8 cellular contexts compared by ENCODE assay signal in the genomic region with DNA sequence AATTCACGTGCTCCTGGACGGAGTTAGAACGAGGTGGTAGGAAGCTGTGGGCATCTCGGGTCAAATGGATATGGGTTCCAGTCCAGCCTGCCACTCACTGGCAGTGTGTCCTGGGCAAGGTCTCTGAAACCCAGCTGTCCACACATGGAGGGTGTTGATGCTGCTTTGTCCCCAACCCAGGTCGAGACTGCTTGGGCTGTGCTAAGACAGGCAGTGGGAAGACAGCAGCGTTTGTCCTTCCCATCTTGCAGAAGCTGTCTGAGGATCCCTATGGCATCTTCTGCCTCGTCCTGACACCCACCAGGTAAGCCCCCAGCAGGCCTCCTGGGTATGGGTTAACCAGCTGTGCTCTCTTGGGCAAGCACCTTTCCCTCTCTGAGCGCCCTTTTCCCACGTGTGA. TPM values are rescaled to one million over a fixed set of nuclear protein-coding genes. Genes with fewer than 3 reads are reported as not detected.
A peak's percentile ranks its signal among the peaks of the same experiment; 100 is the strongest.
DNase-seq lines count a peak whose midpoint lies in the region; ATAC-seq, FAIRE-seq and TF ChIP-seq lines count a peak whose summit lies in the region.

No MANE protein-coding gene starts in this region.

- CTCF ChIA-PET in HepG2 (lab: Yijun Ruan, JAX; ENCODE audit: low intra/inter-chr PET ratio, low total read pairs), result no interaction called here

- H3K9me3 ChIP-seq in adipocyte (ENCODE audit: control insufficient read depth, low read length) (no peaks in the 10 kb centered on the region), HepG2 (ENCODE audit: low read length) (no peaks in the 10 kb centered on the region), thoracic aorta (no peaks in the 10 kb centered on the region)

- TF ChIP-seq RAD21 in HepG2 (CRISPR knock-in tag; IDR thresholded peaks at IDR 0.05), result no peak

- H3K36me3 ChIP-seq in adipocyte (ENCODE audit: control insufficient read depth, insufficient read depth, low read length, severe bottlenecking) (peaks cover 42% of the 10 kb centered on the region), HepG2 (replicated peaks in 1 of 2; ENCODE audit: control insufficient read depth in 1 of 2, insufficient read depth in 2 of 2, low read length in 2 of 2) (peaks cover 14 to 29% of the 10 kb centered on the region in 2 experiments), thoracic aorta (peaks cover 33% of the 10 kb centered on the region)

- no peaks in the 10 kb centered on the region for H3K27me3 Mint-ChIP-seq in activated T-cell treated with anti-CD3 and anti-CD28 coated beads, Interleukin-2, amount 50 U/mL, for 4 hours (ENCODE audit: low read depth)

- no peaks in the 10 kb centered on the region for H3K27me3 ChIP-seq in adipocyte (replicated peaks; ENCODE audit: control insufficient read depth, insufficient read depth, low read length)
- H3K27me3 ChIP-seq in HepG2 (ENCODE audit: control insufficient read depth in 1 of 2, insufficient read depth in 2 of 2, low read length in 2 of 2), result no peaks in the 10 kb centered on the region; a peak in 1 of 5 replicates
- H3K27me3 ChIP-seq in thoracic aorta (replicated peaks; ENCODE audit: insufficient read depth), result no peaks in the 10 kb centered on the region

- no peak for ATAC-seq in activated T-cell treated with anti-CD3 and anti-CD28 coated beads, Interleukin-2, amount 50 U/mL, for 4 hours
- ATAC-seq in HepG2 (no peak), thoracic aorta (ENCODE audit: insufficient number of reproducible peaks, low FRiP score, low read depth) (no peak), GM18519 (IDR thresholded peaks at IDR 0.05; ENCODE audit: low FRiP score, unreplicated experiment) (no peak)

- FAIRE-seq in HepG2 (lab: Jason Lieb, UNC), result no peak

- TF ChIP-seq CTCF in HepG2 (CRISPR knock-in tag; IDR thresholded peaks at IDR 0.05) (no peak), thoracic aorta (IDR thresholded peaks at IDR 0.05) (no peak)

- H3K4me1 Mint-ChIP-seq in activated T-cell treated with anti-CD3 and anti-CD28 coated beads, Interleukin-2, amount 50 U/mL, for 4 hours (ENCODE audit: low read depth), result peaks cover 36% of the 10 kb centered on the region

- H3K4me3 Mint-ChIP-seq in activated T-cell treated with anti-CD3 and anti-CD28 coated beads, Interleukin-2, amount 50 U/mL, for 4 hours, result peak overlapping the region; percentile 98

- H3K27ac ChIP-seq in HepG2 (ENCODE audit: extremely low read length, insufficient read depth, low read length) (peak overlapping the region; percentile 54), thoracic aorta (peak overlapping the region in 1 of 2 donors; percentile 83)

- TF ChIP-seq EP300 in HepG2 (IDR thresholded peaks at IDR 0.05; ENCODE audit: low read depth in 2 of 2, low read length in 2 of 2) (no peak), HepG2 (CRISPR knock-in tag; IDR thresholded peaks at IDR 0.05; ENCODE audit: borderline replicate concordance) (no peak)

- POLR2A ChIA-PET in HepG2 (lab: Yijun Ruan, JAX), result no interaction called here

- peaks cover 39% of the 10 kb centered on the region for H3K79me2 ChIP-seq in HepG2 (ENCODE audit: insufficient read depth, low read length)

- no peak for TF ChIP-seq POLR2A in HepG2 (IDR thresholded peaks at IDR 0.05; ENCODE audit: insufficient read depth in 1 of 2, low read depth in 2 of 2, low read length in 2 of 2)

- H3K9me3 Mint-ChIP-seq in activated T-cell treated with anti-CD3 and anti-CD28 coated beads, Interleukin-2, amount 50 U/mL, for 4 hours, result no peaks in the 10 kb centered on the region

- no peak for DNase-seq in activated T-cell treated with anti-CD3 and anti-CD28 coated beads, Interleukin-2, amount 50 U/mL, for 4 hours
- DNase-seq in activated T-cell treated with anti-CD3 and anti-CD28 coated beads for 4 hours (no peak), adipocyte (ENCODE audit: low read depth) (no peak), HepG2 (ENCODE audit: low spot score) (no peak), thoracic aorta (ENCODE audit: low spot score) (no peak), NCI-H82 treated with DMSO at 0.1 percent for 48 hours (lab: John Stamatoyannopoulos, UW; ENCODE audit: unreplicated experiment) (no peak), 8988T (no peak)

- in situ Hi-C loops in HepG2 (cut with HindIII; ENCODE audit: extremely low pct_ligation_motif_present, low pct_unique_long_range_greater_than_20kb), result loop anchor here (10.0 kb wide), 1 partner anchor 64 kb away; no protein-coding TSS in a partner anchor

- peaks cover 20% of the 10 kb centered on the region for H3K4me1 ChIP-seq in adipocyte (ENCODE audit: control insufficient read depth, insufficient read depth, low read length)
- peaks cover 33% of the 10 kb centered on the region for H3K4me1 ChIP-seq in HepG2 (ENCODE audit: insufficient read depth, low read length)
- H3K4me1 ChIP-seq in thoracic aorta (ENCODE audit: control insufficient read depth in 1 of 2, low read depth in 2 of 2), result peaks cover 17 to 34% of the 10 kb centered on the region in 2 donors

- intact Hi-C loops in HepG2 (cut with micrococcal nuclease; ENCODE audit: unreplicated experiment), result no loop called here

- peak overlapping the region; percentile 96 for H3K9ac ChIP-seq in adipocyte (ENCODE audit: low read length)
- peak overlapping the region; percentile 89 for H3K9ac ChIP-seq in HepG2 (ENCODE audit: insufficient read depth, low read depth, low read length)

- H3K4me3 ChIP-seq in adipocyte (ENCODE audit: low read length), result peak overlapping the region; percentile 98
- peak overlapping the region; percentile 79 to 100 (median 97) for H3K4me3 ChIP-seq in HepG2 (replicated peaks in 1 of 3; ENCODE audit: insufficient read depth in 1 of 3, low read depth in 2 of 3, low read length in 3 of 3)
- peak overlapping the region; percentile 94 for H3K4me3 ChIP-seq in thoracic aorta

- peak overlapping the region; percentile 100 for H3K4me2 ChIP-seq in HepG2 (ENCODE audit: low read depth, low read length)

- WGBS in HepG2 (ENCODE audit: low lambda C conversion rate), result 35% methylated on average over 8 of the region's 9 CpGs

- no TSS peak for BruUV-seq in HepG2 (replicated peaks; lab: Mats Ljungman, UMichigan)

- H3K36me3 Mint-ChIP-seq in activated T-cell treated with anti-CD3 and anti-CD28 coated beads, Interleukin-2, amount 50 U/mL, for 4 hours (ENCODE audit: insufficient read depth), result peaks cover 15% of the 10 kb centered on the region

- H2AFZ ChIP-seq in HepG2 (ENCODE audit: low read length), result no peak overlapping the region

- peaks cover 25% of the 10 kb centered on the region; the same call in 1 of the 2 replicates for H4K20me1 ChIP-seq in HepG2 (ENCODE audit: insufficient read depth, low read length)

RNA-seq across cellular contexts. Expression of gene DDX49, which starts 0.9 kb away (rescaled TPM):
- total RNA-seq in activated T-cell treated with anti-CD3 and anti-CD28 coated beads, Interleukin-2, amount 50 U/mL, for 4 hours, result 100 to 1,000 TPM; 170 to 178 (median 176) TPM
- total RNA-seq in HepG2 (2016; rRNA removed; fragmentation: Illumina TruSeq; extraction: Trizol) (44.6 and 46.2 TPM in 2 replicates), thoracic aorta (10 to 100 TPM; 34.5 to 41.7 TPM)
- 26.8 and 31.4 TPM in 2 replicates for total RNA-seq in HepG2 (2016; cell fraction: cytosol; rRNA removed; fragmentation: Illumina TruSeq; extraction: Trizol; ENCODE audit: low read depth)
- 36.8 and 44.8 TPM in 2 replicates for total RNA-seq in HepG2 (2016; cell fraction: insoluble cytoplasmic fraction; rRNA removed; fragmentation: Illumina TruSeq; extraction: Trizol)
- 34.9 and 35.2 TPM in 2 replicates for total RNA-seq in HepG2 (2016; cell fraction: membrane; rRNA removed; fragmentation: Illumina TruSeq; extraction: Trizol)
- total RNA-seq in HepG2 (2016; cell fraction: nucleus; rRNA removed; fragmentation: Illumina TruSeq; extraction: Trizol), result 21.6 and 22.6 TPM in 2 replicates
- polyA plus RNA-seq in HepG2 (2011; rRNA removed), result 27.0 and 28.9 TPM in 2 replicates
- 18.7 and 29.0 TPM in 2 replicates for polyA plus RNA-seq in HepG2 (2011; cell fraction: cytosol; rRNA removed)
- polyA plus RNA-seq in HepG2 (2011; cell fraction: nucleus; rRNA removed), result 45.0 and 51.2 TPM in 2 replicates
- 13.7 and 15.9 TPM in 2 replicates for polyA plus RNA-seq in HepG2 (2012)
- 25.8 and 27.7 TPM in 2 replicates for polyA plus RNA-seq in HepG2 (2016; cell fraction: cytosol; fragmentation: Illumina TruSeq; extraction: Trizol; ENCODE audit: low read depth)
- polyA plus RNA-seq in HepG2 (2016; cell fraction: insoluble cytoplasmic fraction; fragmentation: Illumina TruSeq; extraction: Trizol; ENCODE audit: low read depth), result 36.1 and 38.2 TPM in 2 replicates
- polyA plus RNA-seq in HepG2 (2016; cell fraction: membrane; fragmentation: Illumina TruSeq; extraction: Trizol; ENCODE audit: low read depth), result 21.6 and 25.1 TPM in 2 replicates
- 42.3 and 43.7 TPM in 2 replicates for polyA plus RNA-seq in HepG2 (2016; cell fraction: nucleus; fragmentation: Illumina TruSeq; extraction: Trizol; ENCODE audit: insufficient read depth, low read depth)
- polyA minus RNA-seq in HepG2 (2011; rRNA and poly(A)+ RNA removed; ENCODE audit: low replicate concordance), result 54.2 and 128 TPM in 2 replicates
- polyA minus RNA-seq in HepG2 (2011; cell fraction: cytosol; rRNA and poly(A)+ RNA removed), result 14.5 and 19.5 TPM in 2 replicates
- 18.6 and 24.2 TPM in 2 replicates for polyA minus RNA-seq in HepG2 (2011; cell fraction: nucleus; rRNA and poly(A)+ RNA removed)

RNA-seq across cellular contexts. Expression of gene COPE, which starts 1.2 kb away (rescaled TPM):
- 100 to 1,000 TPM; 258 to 293 (median 270) TPM for total RNA-seq in activated T-cell treated with anti-CD3 and anti-CD28 coated beads, Interleukin-2, amount 50 U/mL, for 4 hours
- total RNA-seq in HepG2 (2016; rRNA removed; fragmentation: Illumina TruSeq; extraction: Trizol) (188 and 189 TPM in 2 replicates), thoracic aorta (100 to 1,000 TPM; 134 to 266 TPM)
- total RNA-seq in HepG2 (2016; cell fraction: cytosol; rRNA removed; fragmentation: Illumina TruSeq; extraction: Trizol; ENCODE audit: low read depth), result 90.0 and 90.2 TPM in 2 replicates
- 172 and 181 TPM in 2 replicates for total RNA-seq in HepG2 (2016; cell fraction: insoluble cytoplasmic fraction; rRNA removed; fragmentation: Illumina TruSeq; extraction: Trizol)
- 87.8 and 90.8 TPM in 2 replicates for total RNA-seq in HepG2 (2016; cell fraction: membrane; rRNA removed; fragmentation: Illumina TruSeq; extraction: Trizol)
- total RNA-seq in HepG2 (2016; cell fraction: nucleus; rRNA removed; fragmentation: Illumina TruSeq; extraction: Trizol), result 70.6 and 74.1 TPM in 2 replicates
- polyA plus RNA-seq in HepG2 (2011; rRNA removed), result 205 and 222 TPM in 2 replicates
- polyA plus RNA-seq in HepG2 (2011; cell fraction: cytosol; rRNA removed), result 175 and 335 TPM in 2 replicates
- polyA plus RNA-seq in HepG2 (2011; cell fraction: nucleus; rRNA removed), result 191 and 222 TPM in 2 replicates
- polyA plus RNA-seq in HepG2 (2012), result 86.4 and 120 TPM in 2 replicates
- 73.8 and 86.7 TPM in 2 replicates for polyA plus RNA-seq in HepG2 (2016; cell fraction: cytosol; fragmentation: Illumina TruSeq; extraction: Trizol; ENCODE audit: low read depth)
- polyA plus RNA-seq in HepG2 (2016; cell fraction: insoluble cytoplasmic fraction; fragmentation: Illumina TruSeq; extraction: Trizol; ENCODE audit: low read depth), result 149 and 196 TPM in 2 replicates
- polyA plus RNA-seq in HepG2 (2016; cell fraction: membrane; fragmentation: Illumina TruSeq; extraction: Trizol; ENCODE audit: low read depth), result 72.3 and 75.2 TPM in 2 replicates
- polyA plus RNA-seq in HepG2 (2016; cell fraction: nucleus; fragmentation: Illumina TruSeq; extraction: Trizol; ENCODE audit: insufficient read depth, low read depth), result 134 and 136 TPM in 2 replicates
- polyA minus RNA-seq in HepG2 (2011; rRNA and poly(A)+ RNA removed; ENCODE audit: low replicate concordance), result 163 and 283 TPM in 2 replicates
- polyA minus RNA-seq in HepG2 (2011; cell fraction: cytosol; rRNA and poly(A)+ RNA removed), result 82.7 and 99.4 TPM in 2 replicates
- polyA minus RNA-seq in HepG2 (2011; cell fraction: nucleus; rRNA and poly(A)+ RNA removed), result 41.8 and 44.1 TPM in 2 replicates

RNA-seq across cellular contexts. Expression of gene HOMER3, which starts 20.6 kb away (rescaled TPM):
- total RNA-seq in activated T-cell treated with anti-CD3 and anti-CD28 coated beads, Interleukin-2, amount 50 U/mL, for 4 hours, result 1 to 10 TPM in 1 of 3 donors, under 1 TPM in 2; 0.53 to 1.1 (median 0.79) TPM
- total RNA-seq in HepG2 (2016; rRNA removed; fragmentation: Illumina TruSeq; extraction: Trizol), result 16.0 and 21.3 TPM in 2 replicates
- total RNA-seq in HepG2 (2016; cell fraction: cytosol; rRNA removed; fragmentation: Illumina TruSeq; extraction: Trizol; ENCODE audit: low read depth), result 26.4 and 33.2 TPM in 2 replicates
- 15.8 and 22.8 TPM in 2 replicates for total RNA-seq in HepG2 (2016; cell fraction: insoluble cytoplasmic fraction; rRNA removed; fragmentation: Illumina TruSeq; extraction: Trizol)
- 34.4 and 37.9 TPM in 2 replicates for total RNA-seq in HepG2 (2016; cell fraction: membrane; rRNA removed; fragmentation: Illumina TruSeq; extraction: Trizol)
- total RNA-seq in HepG2 (2016; cell fraction: nucleus; rRNA removed; fragmentation: Illumina TruSeq; extraction: Trizol), result 9.6 and 15.0 TPM in 2 replicates
- 27.3 and 33.7 TPM in 2 replicates for polyA plus RNA-seq in HepG2 (2011; rRNA removed)
- polyA plus RNA-seq in HepG2 (2011; cell fraction: cytosol; rRNA removed), result 17.2 and 24.7 TPM in 2 replicates
- 44.4 and 50.4 TPM in 2 replicates for polyA plus RNA-seq in HepG2 (2011; cell fraction: nucleus; rRNA removed)
- 9.2 and 17.6 TPM in 2 replicates for polyA plus RNA-seq in HepG2 (2012)
- polyA plus RNA-seq in HepG2 (2016; cell fraction: cytosol; fragmentation: Illumina TruSeq; extraction: Trizol; ENCODE audit: low read depth), result 38.0 and 46.9 TPM in 2 replicates
- polyA plus RNA-seq in HepG2 (2016; cell fraction: insoluble cytoplasmic fraction; fragmentation: Illumina TruSeq; extraction: Trizol; ENCODE audit: low read depth), result 25.7 and 29.6 TPM in 2 replicates
- 45.5 and 48.8 TPM in 2 replicates for polyA plus RNA-seq in HepG2 (2016; cell fraction: membrane; fragmentation: Illumina TruSeq; extraction: Trizol; ENCODE audit: low read depth)
- polyA plus RNA-seq in HepG2 (2016; cell fraction: nucleus; fragmentation: Illumina TruSeq; extraction: Trizol; ENCODE audit: insufficient read depth, low read depth), result 36.3 and 38.7 TPM in 2 replicates
- 16.8 and 17.2 TPM in 2 replicates for polyA minus RNA-seq in HepG2 (2011; rRNA and poly(A)+ RNA removed; ENCODE audit: low replicate concordance)
- 3.6 and 6.2 TPM in 2 replicates for polyA minus RNA-seq in HepG2 (2011; cell fraction: cytosol; rRNA and poly(A)+ RNA removed)
- 8.6 and 13.4 TPM in 2 replicates for polyA minus RNA-seq in HepG2 (2011; cell fraction: nucleus; rRNA and poly(A)+ RNA removed)
- 100 to 1,000 TPM in 1 of 2 donors, 10 to 100 TPM in 1; 40.6 to 100 TPM for total RNA-seq in thoracic aorta

RNA-seq across cellular contexts. Expression of gene CERS1, which starts 24.4 kb away (rescaled TPM):
- total RNA-seq in activated T-cell treated with anti-CD3 and anti-CD28 coated beads, Interleukin-2, amount 50 U/mL, for 4 hours, result under 1 TPM in 1 of 3 donors, not detected in 2; 0.13 TPM
- total RNA-seq in HepG2 (2016; rRNA removed; fragmentation: Illumina TruSeq; extraction: Trizol), result 2.3 and 4.6 TPM in 2 replicates
- 5.9 and 6.2 TPM in 2 replicates for total RNA-seq in HepG2 (2016; cell fraction: cytosol; rRNA removed; fragmentation: Illumina TruSeq; extraction: Trizol; ENCODE audit: low read depth)
- 2.4 and 5.4 TPM in 2 replicates for total RNA-seq in HepG2 (2016; cell fraction: insoluble cytoplasmic fraction; rRNA removed; fragmentation: Illumina TruSeq; extraction: Trizol)
- 8.1 and 8.5 TPM in 2 replicates for total RNA-seq in HepG2 (2016; cell fraction: membrane; rRNA removed; fragmentation: Illumina TruSeq; extraction: Trizol)
- total RNA-seq in HepG2 (2016; cell fraction: nucleus; rRNA removed; fragmentation: Illumina TruSeq; extraction: Trizol), result 3.8 and 4.7 TPM in 2 replicates
- polyA plus RNA-seq in HepG2 (2011; rRNA removed), result 9.8 and 18.8 TPM in 2 replicates
- polyA plus RNA-seq in HepG2 (2011; cell fraction: cytosol; rRNA removed), result 11.5 and 15.3 TPM in 2 replicates
- 12.2 and 12.9 TPM in 2 replicates for polyA plus RNA-seq in HepG2 (2011; cell fraction: nucleus; rRNA removed)
- 4.3 and 5.9 TPM in 2 replicates for polyA plus RNA-seq in HepG2 (2012)
- 8.6 and 10.1 TPM in 2 replicates for polyA plus RNA-seq in HepG2 (2016; cell fraction: cytosol; fragmentation: Illumina TruSeq; extraction: Trizol; ENCODE audit: low read depth)
- 3.8 and 4.5 TPM in 2 replicates for polyA plus RNA-seq in HepG2 (2016; cell fraction: insoluble cytoplasmic fraction; fragmentation: Illumina TruSeq; extraction: Trizol; ENCODE audit: low read depth)
- 11.3 and 12.9 TPM in 2 replicates for polyA plus RNA-seq in HepG2 (2016; cell fraction: membrane; fragmentation: Illumina TruSeq; extraction: Trizol; ENCODE audit: low read depth)
- polyA plus RNA-seq in HepG2 (2016; cell fraction: nucleus; fragmentation: Illumina TruSeq; extraction: Trizol; ENCODE audit: insufficient read depth, low read depth), result 11.5 and 12.9 TPM in 2 replicates
- polyA minus RNA-seq in HepG2 (2011; rRNA and poly(A)+ RNA removed; ENCODE audit: low replicate concordance), result 13.1 and 35.4 TPM in 2 replicates
- polyA minus RNA-seq in HepG2 (2011; cell fraction: cytosol; rRNA and poly(A)+ RNA removed), result 8.0 and 9.5 TPM in 2 replicates
- 1.7 and 2.4 TPM in 2 replicates for polyA minus RNA-seq in HepG2 (2011; cell fraction: nucleus; rRNA and poly(A)+ RNA removed)
- total RNA-seq in thoracic aorta, result 1 to 10 TPM; 1.1 to 1.7 TPM

Comparison
In these comparisons a context has a peak if more than half of its experiments do, and no peak if none do; other contexts are left out.
1. RNA of gene HOMER3, which starts 20.6 kb away (total RNA-seq): 40.6 to 100 TPM in thoracic aorta and 9.6 to 37.9 TPM in HepG2; 0.53 to 1.1 TPM in activated T-cell treated with anti-CD3 and anti-CD28 coated beads, Interleukin-2, amount 50 U/mL, for 4 hours; every median in the first group is over 4 times any median in the second.
2. Peak in every context shown above with its lines, with median percentiles within 50 percentile points of each other: H3K4me3 ChIP-seq.